ENCODE assay signal across 8 cellular contexts in the genomic region with DNA sequence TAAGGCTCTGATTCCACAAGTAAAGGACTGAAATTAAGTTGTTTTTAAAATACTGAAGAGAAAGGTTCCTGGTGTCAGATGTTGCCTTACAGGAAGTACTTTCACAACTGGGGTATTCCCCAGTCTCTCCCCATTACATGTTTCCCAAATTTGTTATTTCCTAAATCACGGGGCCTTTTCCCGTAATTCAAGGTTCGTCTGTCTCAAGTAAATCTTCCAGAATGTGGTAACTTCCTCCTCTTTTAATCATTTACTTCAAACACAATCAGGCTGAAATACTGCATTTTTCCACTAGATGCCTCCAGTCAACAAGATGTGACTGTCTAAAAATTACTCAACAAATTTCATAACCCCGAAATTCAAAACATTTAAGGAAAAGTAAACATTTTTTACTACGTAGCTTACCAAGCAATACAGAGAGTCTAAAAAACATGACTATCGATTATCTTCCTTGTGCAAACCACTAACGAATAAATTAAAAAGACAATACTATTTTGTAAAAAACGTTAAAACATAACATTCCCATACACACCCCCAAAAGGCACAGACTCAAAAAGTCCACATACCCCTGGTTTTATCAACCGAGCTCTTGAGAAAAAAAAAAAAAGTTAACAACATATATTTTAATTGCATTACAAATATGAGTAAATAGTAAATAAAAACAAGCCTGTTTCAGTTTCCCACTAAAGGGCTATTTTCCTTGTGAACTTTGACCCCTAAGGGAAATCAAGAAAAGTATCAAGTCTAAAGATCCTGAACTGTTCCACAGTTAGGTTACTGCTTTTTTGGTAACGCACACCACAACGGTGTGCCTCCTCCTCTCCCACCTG. TPM values are rescaled to one million over a fixed set of nuclear protein-coding genes. Genes with fewer than 3 reads are reported as not detected.
DNase-seq lines count a peak whose midpoint lies in the region; ATAC-seq, FAIRE-seq and TF ChIP-seq lines count a peak whose summit lies in the region.

No MANE protein-coding gene starts in this region.

- H3K36me3 Mint-ChIP-seq in CD4-positive, alpha-beta memory T cell = peaks cover 28 to 51% of the 10 kb centered on the region in 2 donors

- intact Hi-C loops in CD4-positive, alpha-beta memory T cell (cut with micrococcal nuclease) = loop anchor here (1.0 to 10.0 kb wide), 6 partner anchors 29 to 765 kb away; no protein-coding TSS in a partner anchor

- peaks cover 34 to 78% (median 58%) of the 10 kb centered on the region in 4 donors for H3K4me1 Mint-ChIP-seq in CD4-positive, alpha-beta memory T cell

- H3K36me3 ChIP-seq in CD4-positive, alpha-beta memory T cell (ENCODE audit: insufficient read depth, low read length) = peaks cover 12% of the 10 kb centered on the region
- H3K36me3 ChIP-seq in skeletal muscle satellite cell (ENCODE audit: insufficient read depth, low read length) = peaks cover 16% of the 10 kb centered on the region

- H3K9me3 Mint-ChIP-seq in CD4-positive, alpha-beta memory T cell = no peaks in the 10 kb centered on the region

- TF ChIP-seq CTCF in astrocyte of the spinal cord (IDR thresholded peaks at IDR 0.05; ENCODE audit: low read depth, low read length) = peak; percentile 73

- POLR2A ChIA-PET in CD4-positive, alpha-beta memory T cell (lab: Charles Lee; ENCODE audit: partially characterized antibody) = interaction anchor here (0.8 to 13.4 kb wide), 11 partner anchors 9 to 323 kb away, joined by 3 to 240 read pairs (median 10); partner anchors contain the start of genes ACAT2, MRPL18, TCP1 and WTAP

- peak overlapping the region; percentile 85 for H3K9ac ChIP-seq in skeletal muscle satellite cell (ENCODE audit: low read depth, low read length)

- peak overlapping the region; percentile 87 to 88 for H3K4me3 ChIP-seq in CD4-positive, alpha-beta memory T cell (ENCODE audit: low read length in 2 of 2)
- H3K4me3 ChIP-seq in astrocyte of the spinal cord (ENCODE audit: low read depth, low read length) = peak overlapping the region; percentile 68
- peak overlapping the region; percentile 81 for H3K4me3 ChIP-seq in skeletal muscle satellite cell (ENCODE audit: low read length)

- peak; percentile 96 for FAIRE-seq in GM19239 (lab: Jason Lieb, UNC)

- H3K9me3 ChIP-seq in CD4-positive, alpha-beta memory T cell (ENCODE audit: control insufficient read depth in 1 of 2, low read length in 2 of 2) = no peaks in the 10 kb centered on the region
- H3K9me3 ChIP-seq in skeletal muscle satellite cell (replicated peaks; ENCODE audit: low read length) = no peaks in the 10 kb centered on the region

- peak overlapping the region; percentile 92 to 97 (median 97) for H3K27ac Mint-ChIP-seq in CD4-positive, alpha-beta memory T cell

- H3K27ac ChIP-seq in CD4-positive, alpha-beta memory T cell (ENCODE audit: low read depth, low read length) = peak overlapping the region; percentile 64

- DNase-seq in CD4-positive, alpha-beta memory T cell = peak; percentile 57 to 69 (median 61)
- DNase-seq in GM19239 (ENCODE audit: insufficient read length, low spot score) (peak; percentile 32), NCI-H748 treated with DMSO at 0.1 percent for 48 hours (lab: John Stamatoyannopoulos, UW) (peak; percentile 11), astrocyte of the spinal cord (ENCODE audit: low read depth, low spot score) (peak; percentile 79), iPS-NIHi11 (ENCODE audit: low spot score) (peak; percentile 20)
- DNase-seq in NK-92 treated with Interleukin-12 subunit alpha and Interleukin-12 subunit beta, amount 100 ng/mL, for 24 hours (lab: John Stamatoyannopoulos, UW) = no peak

- peaks cover 65% of the 10 kb centered on the region for H3K4me1 ChIP-seq in CD4-positive, alpha-beta memory T cell (ENCODE audit: insufficient read depth, low read length)
- H3K4me1 ChIP-seq in skeletal muscle satellite cell (ENCODE audit: control insufficient read depth, insufficient read depth, low read length) = peaks cover 20% of the 10 kb centered on the region

- in situ Hi-C loops in astrocyte of the spinal cord (cut with HindIII; ENCODE audit: low sequenced_read_pairs) = no loop called here

- CTCF ChIA-PET in CD4-positive, alpha-beta memory T cell (lab: Charles Lee; ENCODE audit: partially characterized antibody) = interaction anchor here (0.8 to 4.4 kb wide), 25 partner anchors 8 to 842 kb away, joined by 3 to 50 read pairs (median 5); partner anchors contain the start of genes ACAT2, MRPL18, TCP1 and WTAP

- ATAC-seq in HG03097 (IDR thresholded peaks at IDR 0.05; ENCODE audit: low FRiP score, unreplicated experiment) = no peak

- peak overlapping the region; percentile 85 for H3K4me2 ChIP-seq in skeletal muscle satellite cell (ENCODE audit: low read length)

- no peaks in the 10 kb centered on the region for H3K27me3 Mint-ChIP-seq in CD4-positive, alpha-beta memory T cell

- peak overlapping the region; percentile 86 to 96 (median 94) for H3K4me3 Mint-ChIP-seq in CD4-positive, alpha-beta memory T cell

- no peaks in the 10 kb centered on the region for H3K27me3 ChIP-seq in CD4-positive, alpha-beta memory T cell (ENCODE audit: insufficient read depth, low read length)
- H3K27me3 ChIP-seq in skeletal muscle satellite cell (ENCODE audit: control insufficient read depth, insufficient read depth, low read length) = no peaks in the 10 kb centered on the region

RNA-seq across cellular contexts. Expression of gene SOD2, which starts 1.7 kb away (rescaled TPM):
- 100 to 1,000 TPM; 128 to 131 TPM for total RNA-seq in CD4-positive, alpha-beta memory T cell
- polyA plus RNA-seq in CD4-positive, alpha-beta memory T cell = 100 to 1,000 TPM; 121 to 161 TPM
- 482 and 732 TPM in 2 replicates for total RNA-seq in skeletal muscle satellite cell (2012; rRNA removed)

RNA-seq across cellular contexts. Expression of gene WTAP, which starts 36.0 kb away (rescaled TPM):
- 100 to 1,000 TPM; 151 to 159 TPM for total RNA-seq in CD4-positive, alpha-beta memory T cell
- 100 to 1,000 TPM; 140 to 149 TPM for polyA plus RNA-seq in CD4-positive, alpha-beta memory T cell
- 69.0 and 115 TPM in 2 replicates for total RNA-seq in skeletal muscle satellite cell (2012; rRNA removed)
